In genomic region chr6:145091827-145092164, GRCh38 we compare ENCODE assay signal across 18 cellular contexts.
DNase-seq lines count a peak whose midpoint lies in the region; ATAC-seq and TF ChIP-seq lines count a peak whose summit lies in the region.
"Had no signal": no experiment of that assay in that cellular context is flagged by ENCODE, and none has a peak within 500 bp of the region (broad histone marks: within the 10 kb centered on the region; RNA-seq: fewer than 3 reads in every experiment).

No MANE protein-coding gene starts in this region.

- H3K9me2 ChIP-seq in GM23338 (ENCODE audit: insufficient read depth): no peaks in the 10 kb centered on the region; the same call in 1 of the 2 replicates

- H3K36me3 Mint-ChIP-seq in GM23338 (ENCODE audit: low read depth): no peaks in the 10 kb centered on the region
- H3K36me3 Mint-ChIP-seq: CD4-positive, CD25-positive, alpha-beta regulatory T cell; CD8-positive, alpha-beta T cell had no signal

- H3K27ac ChIP-seq in GM23338 (ENCODE audit: low read depth) (no peak overlapping the region), liver (ENCODE audit: low read depth in 1 of 2, low read length in 2 of 2) (peak overlapping the region; percentile 69 to 93)
- H3K27ac ChIP-seq: A549, BLaER1, C4-2B had no signal

- H3K9me3 Mint-ChIP-seq in GM23338: no peaks in the 10 kb centered on the region; the same call in 2 of the 3 replicates
- H3K9me3 Mint-ChIP-seq: CD8-positive, alpha-beta T cell had no signal

- no peak overlapping the region for H3K4me2 ChIP-seq in GM23338
- H3K4me2 ChIP-seq: A549, BLaER1 had no signal

- H4K20me1 ChIP-seq in GM23338 (replicated peaks; ENCODE audit: insufficient read depth): no peaks in the 10 kb centered on the region
- H4K20me1 ChIP-seq: BLaER1 had no signal

- H3K27ac Mint-ChIP-seq in GM23338: no peak overlapping the region
- H3K27ac Mint-ChIP-seq: B cell; CD4-positive, CD25-positive, alpha-beta regulatory T cell; CD8-positive, alpha-beta T cell had no signal

- H3K27me3 Mint-ChIP-seq in GM23338 (ENCODE audit: insufficient read depth, low read depth, poor library complexity): no peaks in the 10 kb centered on the region

- H3K9ac ChIP-seq in liver (ENCODE audit: low read depth in 1 of 2, low read length in 2 of 2): no peak overlapping the region
- H3K9ac ChIP-seq: BLaER1 had no signal

- peak overlapping the region; percentile 73; the same call in 1 of the 2 replicates for H2AFZ ChIP-seq in GM23338

- no peaks in the 10 kb centered on the region for H3K79me2 ChIP-seq in GM23338 (replicated peaks; ENCODE audit: insufficient read depth)

- no peak overlapping the region for H3K4me3 Mint-ChIP-seq in GM23338
- H3K4me3 Mint-ChIP-seq: B cell; CD4-positive, CD25-positive, alpha-beta regulatory T cell; CD8-positive, alpha-beta T cell had no signal

- H3F3A ChIP-seq in GM23338 (replicated peaks; ENCODE audit: low read depth): no peaks in the 10 kb centered on the region

- no peaks in the 10 kb centered on the region for H3K4me1 Mint-ChIP-seq in GM23338
- H3K4me1 Mint-ChIP-seq: B cell; CD4-positive, CD25-positive, alpha-beta regulatory T cell had no signal

- TF ChIP-seq CTCF in GM23338 (conservative IDR thresholded peaks at IDR 0.05; ENCODE audit: low read depth in 2 of 2) (no peak), choroid plexus epithelial cell (conservative IDR thresholded peaks at IDR 0.05; ENCODE audit: low read depth, low read length) (peak; percentile 1), liver (IDR thresholded peaks at IDR 0.05; ENCODE audit: low read depth, low read length, missing input control) (no peak)

- H3K27me3 ChIP-seq in GM23338 (ENCODE audit: insufficient read depth) (no peaks in the 10 kb centered on the region), liver (ENCODE audit: control insufficient read depth in 4 of 4, insufficient read depth in 4 of 4, low read length in 3 of 4) (no peaks in the 10 kb centered on the region)
- H3K27me3 ChIP-seq: BLaER1 had no signal

- ATAC-seq in GM23338: no peak
- ATAC-seq in HG03378 (IDR thresholded peaks at IDR 0.05; ENCODE audit: unreplicated experiment): no peak
- ATAC-seq in HG02588 (IDR thresholded peaks at IDR 0.05; ENCODE audit: unreplicated experiment): no peak
- ATAC-seq in HG03045 (IDR thresholded peaks at IDR 0.05; ENCODE audit: unreplicated experiment): no peak
- ATAC-seq: A549; CD8-positive, alpha-beta T cell had no signal

- H3K4me3 ChIP-seq in GM23338: no peak overlapping the region
- no peak overlapping the region for H3K4me3 ChIP-seq in choroid plexus epithelial cell (ENCODE audit: low read depth, low read length)
- H3K4me3 ChIP-seq in liver (ENCODE audit: low read depth in 1 of 3, low read length in 3 of 3): no peak overlapping the region
- H3K4me3 ChIP-seq: A549, BLaER1 had no signal

- no peak for TF ChIP-seq RAD21 in liver (IDR thresholded peaks at IDR 0.05)

- WGBS in liver: 89% methylated on average over 2 of the region's 2 CpGs

- H3K36me3 ChIP-seq in GM23338 (ENCODE audit: insufficient read depth) (no peaks in the 10 kb centered on the region; the same call in 1 of the 2 replicates), liver (ENCODE audit: control insufficient read depth in 4 of 4, insufficient read depth in 3 of 4, low read depth in 1 of 4, low read length in 3 of 4) (no peaks in the 10 kb centered on the region)
- H3K36me3 ChIP-seq: BLaER1 had no signal

- H3K4me1 ChIP-seq in GM23338 (ENCODE audit: insufficient read depth) (no peaks in the 10 kb centered on the region), liver (ENCODE audit: control insufficient read depth in 4 of 4, insufficient read depth in 4 of 4, low read length in 3 of 4) (peaks cover 0 to 21% (median 19%) of the 10 kb centered on the region in 4 donors)
- H3K4me1 ChIP-seq: A549, BLaER1, Caco-2 had no signal

- H3K9me3 ChIP-seq in liver (ENCODE audit: control insufficient read depth in 4 of 4, low read length in 3 of 4): no peaks in the 10 kb centered on the region
- H3K9me3 ChIP-seq: A549, Caco-2 had no signal

- DNase-seq in GM23338 (ENCODE audit: low spot score): no peak
- DNase-seq in choroid plexus epithelial cell (ENCODE audit: low read depth): no peak
- DNase-seq: 8988T; Caco-2; CD4-positive, CD25-positive, alpha-beta regulatory T cell; CD8-positive, alpha-beta T cell; DMS153; DND-41; H7; HCEC 1CT had no signal

TF ChIP-seq in GM23338, 12 proteins besides CTCF, POLR2A, EP300 and RAD21:
- TF ChIP-seq POLR2AphosphoS5 (IDR thresholded peaks at IDR 0.05; ENCODE audit: low read depth) (no peak), JUNB (IDR thresholded peaks at IDR 0.05; ENCODE audit: unreplicated experiment) (no peak), ETS1 (IDR thresholded peaks at IDR 0.05) (no peak)
TF ChIP-seq in GM23338: peak in this region for 0.

TF ChIP-seq in liver, 16 proteins besides CTCF, POLR2A, EP300 and RAD21:
- TF ChIP-seq YY1 (IDR thresholded peaks at IDR 0.05): peak; percentile 35
- no peak for TF ChIP-seq FOXA2 (IDR thresholded peaks at IDR 0.05)
- TF ChIP-seq FOXA1 (IDR thresholded peaks at IDR 0.05): no peak
- TF ChIP-seq ATF3 (IDR thresholded peaks at IDR 0.05): no peak
